ENCODE assay signal across 34 cellular contexts in the genomic region with DNA sequence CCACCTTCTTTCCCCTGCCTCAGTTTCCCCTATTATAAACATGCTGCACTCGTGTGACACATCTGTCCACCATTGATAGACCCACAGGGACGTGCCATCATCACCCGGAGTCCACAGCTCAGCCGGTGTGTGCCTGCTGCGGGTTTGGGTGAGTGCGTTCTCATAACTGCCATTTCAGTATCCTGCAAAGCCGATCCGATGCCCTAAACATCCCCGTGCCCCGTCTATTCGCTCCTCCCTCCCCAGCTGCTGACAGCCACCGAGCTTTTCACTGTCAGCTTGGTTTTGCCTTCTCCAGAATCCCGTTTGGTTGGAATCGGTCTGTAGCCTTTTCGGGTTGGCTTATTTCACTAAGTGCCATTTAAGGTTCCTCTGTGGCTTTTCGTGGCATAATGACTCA. TPM values are rescaled to one million over a fixed set of nuclear protein-coding genes. Genes with fewer than 3 reads are reported as not detected.
DNase-seq lines count a peak whose midpoint lies in the region; ATAC-seq and TF ChIP-seq lines count a peak whose summit lies in the region.
"Had no signal": no experiment of that assay in that cellular context is flagged by ENCODE, and none has a peak within 500 bp of the region (broad histone marks: within the 10 kb centered on the region; RNA-seq: fewer than 3 reads in every experiment).

No MANE protein-coding gene starts in this region.

- no peak for DNase-seq in activated naive CD8-positive, alpha-beta T cell treated with anti-CD3 and anti-CD28 coated beads for 36 hours
- no peak for DNase-seq in activated naive CD8-positive, alpha-beta T cell treated with anti-CD3 and anti-CD28 coated beads, Interleukin-2, amount 50 U/mL, for 24 hours
- DNase-seq in RPMI7951 (ENCODE audit: low read depth), result peak; percentile 18
- DNase-seq in gastrocnemius medialis, result no peak
- no peak for DNase-seq in SJCRH30
- no peak for DNase-seq in SKM-1 (lab: John Stamatoyannopoulos, UW; ENCODE audit: unreplicated experiment)
- DNase-seq in activated naive CD4-positive, alpha-beta T cell treated with anti-CD3 and anti-CD28 coated beads, Interleukin-2, amount 50 U/mL, for 72 hours (ENCODE audit: low spot score in 2 of 2), result no peak
- DNase-seq: activated naive CD4-positive, alpha-beta T cell; activated T-cell treated with anti-CD3 and anti-CD28 coated beads, Interleukin-2, amount 50 U/mL, for 72 hours; adrenal gland; CD4-positive, alpha-beta memory T cell; central memory CD4-positive, alpha-beta T cell; cortex of kidney; effector memory CD4-positive, alpha-beta T cell; erythroblast; head of caudate nucleus; naive B cell; NCI-H1417 treated with DMSO at 0.1 percent for 48 hours; occipital lobe; RPMI8226; stimulated activated CD4-positive, alpha-beta T cell treated with anti-CD3 and anti-CD28 coated beads, Interleukin-4, amount 100 ng/mL, for 24 hours; substantia nigra; upper lobe of right lung had no signal

- intact Hi-C loops in gastrocnemius medialis (cut with DNase I; ENCODE audit: low total_unique reads), result no loop called here

- H3K27ac ChIP-seq in gastrocnemius medialis, result no peak overlapping the region
- no peak overlapping the region for H3K27ac ChIP-seq in SJCRH30
- H3K27ac ChIP-seq: adrenal gland, psoas muscle, SJSA1, upper lobe of right lung had no signal

- no peak overlapping the region for H3K4me3 Mint-ChIP-seq in activated naive CD8-positive, alpha-beta T cell treated with anti-CD3 and anti-CD28 coated beads for 36 hours
- H3K4me3 Mint-ChIP-seq in activated naive CD8-positive, alpha-beta T cell treated with anti-CD3 and anti-CD28 coated beads, Interleukin-2, amount 50 U/mL, for 24 hours, result no peak overlapping the region
- H3K4me3 Mint-ChIP-seq in nephron, result peak overlapping the region in 2 of 3 experiments; percentile 58 to 59
- H3K4me3 Mint-ChIP-seq: activated T-cell treated with anti-CD3 and anti-CD28 coated beads, Interleukin-2, amount 50 U/mL, for 72 hours; B cell; CD4-positive, alpha-beta memory T cell; naive B cell had no signal

- TF ChIP-seq POLR2A in gastrocnemius medialis (IDR thresholded peaks at IDR 0.05), result no peak

- peak overlapping the region; percentile 9 for H3K27ac Mint-ChIP-seq in activated naive CD8-positive, alpha-beta T cell treated with anti-CD3 and anti-CD28 coated beads for 36 hours
- H3K27ac Mint-ChIP-seq in activated naive CD8-positive, alpha-beta T cell treated with anti-CD3 and anti-CD28 coated beads, Interleukin-2, amount 50 U/mL, for 24 hours, result no peak overlapping the region
- peak overlapping the region in 2 of 3 experiments; percentile 2 to 33 for H3K27ac Mint-ChIP-seq in nephron
- peak overlapping the region in 1 of 2 donors; percentile 80 for H3K27ac Mint-ChIP-seq in activated naive CD4-positive, alpha-beta T cell treated with anti-CD3 and anti-CD28 coated beads, Interleukin-2, amount 50 U/mL, for 72 hours
- H3K27ac Mint-ChIP-seq: activated T-cell treated with anti-CD3 and anti-CD28 coated beads, Interleukin-2, amount 50 U/mL, for 72 hours; B cell; CD4-positive, alpha-beta memory T cell; naive B cell had no signal

- ATAC-seq in activated naive CD8-positive, alpha-beta T cell treated with anti-CD3 and anti-CD28 coated beads, Interleukin-2, amount 50 U/mL, for 24 hours, result no peak
- ATAC-seq in gastrocnemius medialis, result no peak
- no peak for ATAC-seq in activated naive CD4-positive, alpha-beta T cell treated with anti-CD3 and anti-CD28 coated beads, Interleukin-2, amount 50 U/mL, for 72 hours
- ATAC-seq: activated T-cell treated with anti-CD3 and anti-CD28 coated beads, Interleukin-2, amount 50 U/mL, for 72 hours; GM12878; K562; psoas muscle; sciatic nerve; upper lobe of right lung had no signal

- no peak overlapping the region for H3K4me3 ChIP-seq in gastrocnemius medialis
- no peak overlapping the region for H3K4me3 ChIP-seq in SJCRH30
- H3K4me3 ChIP-seq: adrenal gland, GM12878, K562, psoas muscle, SJSA1, upper lobe of right lung had no signal

- H3K27me3 Mint-ChIP-seq in activated naive CD8-positive, alpha-beta T cell treated with anti-CD3 and anti-CD28 coated beads for 36 hours, result peaks cover 82% of the 10 kb centered on the region
- H3K27me3 Mint-ChIP-seq in activated naive CD8-positive, alpha-beta T cell treated with anti-CD3 and anti-CD28 coated beads, Interleukin-2, amount 50 U/mL, for 24 hours, result peaks cover 70% of the 10 kb centered on the region
- H3K27me3 Mint-ChIP-seq in nephron (ENCODE audit: low read depth), result peaks cover 39% of the 10 kb centered on the region

- H3K36me3 ChIP-seq in gastrocnemius medialis (no peaks in the 10 kb centered on the region), SJCRH30 (no peaks in the 10 kb centered on the region)
- H3K36me3 ChIP-seq: adrenal gland, SJSA1, upper lobe of right lung had no signal

- H3K27me3 ChIP-seq in gastrocnemius medialis, result peaks cover 48 to 88% (median 74%) of the 10 kb centered on the region in 3 donors
- no peaks in the 10 kb centered on the region for H3K27me3 ChIP-seq in SJCRH30

- peaks cover 14% of the 10 kb centered on the region for H3K4me1 Mint-ChIP-seq in activated naive CD8-positive, alpha-beta T cell treated with anti-CD3 and anti-CD28 coated beads for 36 hours
- peaks cover 12% of the 10 kb centered on the region for H3K4me1 Mint-ChIP-seq in activated naive CD8-positive, alpha-beta T cell treated with anti-CD3 and anti-CD28 coated beads, Interleukin-2, amount 50 U/mL, for 24 hours
- H3K4me1 Mint-ChIP-seq in nephron, result peaks cover 42% of the 10 kb centered on the region

- peaks cover 7% of the 10 kb centered on the region for H3K36me3 Mint-ChIP-seq in activated naive CD8-positive, alpha-beta T cell treated with anti-CD3 and anti-CD28 coated beads for 36 hours
- H3K36me3 Mint-ChIP-seq in activated naive CD8-positive, alpha-beta T cell treated with anti-CD3 and anti-CD28 coated beads, Interleukin-2, amount 50 U/mL, for 24 hours (ENCODE audit: low read depth), result no peaks in the 10 kb centered on the region
- no peaks in the 10 kb centered on the region for H3K36me3 Mint-ChIP-seq in nephron (ENCODE audit: low read depth)
- peaks cover 0 to 7% of the 10 kb centered on the region in 2 donors for H3K36me3 Mint-ChIP-seq in activated naive CD4-positive, alpha-beta T cell treated with anti-CD3 and anti-CD28 coated beads, Interleukin-2, amount 50 U/mL, for 72 hours
- H3K36me3 Mint-ChIP-seq: CD4-positive, alpha-beta memory T cell; naive B cell had no signal

- in situ Hi-C loops in gastrocnemius medialis (cut with MboI; ENCODE audit: low sequenced_read_pairs in 4 of 4), result loop anchor here in 1 of 4 donors (25.0 kb wide), 1 partner anchor 194 kb away; no protein-coding TSS in a partner anchor

- H3K9me3 ChIP-seq in gastrocnemius medialis (no peaks in the 10 kb centered on the region), SJCRH30 (replicated peaks) (no peaks in the 10 kb centered on the region)
- H3K9me3 ChIP-seq: adrenal gland, psoas muscle, SJSA1, upper lobe of right lung had no signal

- H3K4me1 ChIP-seq in gastrocnemius medialis (no peaks in the 10 kb centered on the region), SJCRH30 (no peaks in the 10 kb centered on the region)
- H3K4me1 ChIP-seq: adrenal gland, psoas muscle had no signal

- H3K9me3 Mint-ChIP-seq in activated naive CD8-positive, alpha-beta T cell treated with anti-CD3 and anti-CD28 coated beads for 36 hours, result peaks cover 3% of the 10 kb centered on the region
- no peaks in the 10 kb centered on the region for H3K9me3 Mint-ChIP-seq in activated naive CD8-positive, alpha-beta T cell treated with anti-CD3 and anti-CD28 coated beads, Interleukin-2, amount 50 U/mL, for 24 hours
- H3K9me3 Mint-ChIP-seq in nephron, result no peaks in the 10 kb centered on the region
- no peaks in the 10 kb centered on the region for H3K9me3 Mint-ChIP-seq in activated naive CD4-positive, alpha-beta T cell treated with anti-CD3 and anti-CD28 coated beads, Interleukin-2, amount 50 U/mL, for 72 hours

- no peak for TF ChIP-seq CTCF in nephron (IDR thresholded peaks at IDR 0.05; ENCODE audit: unreplicated experiment in 3 of 3)
- TF ChIP-seq CTCF in gastrocnemius medialis (IDR thresholded peaks at IDR 0.05 in 4 of 5, conservative IDR thresholded peaks at IDR 0.05 in 1 of 5), result no peak

RNA-seq across cellular contexts. Expression of a gene that starts 3.9 kb away (rescaled TPM):
- not detected for total RNA-seq in activated naive CD8-positive, alpha-beta T cell treated with anti-CD3 and anti-CD28 coated beads for 36 hours
- total RNA-seq in RPMI7951 (2014; rRNA removed; shearing (Covaris generic)), result not detected in 2 replicates
- under 1 TPM in 1 of 4 donors, not detected in 3; 0.83 TPM for total RNA-seq in gastrocnemius medialis
- total RNA-seq in SJCRH30 (2014; rRNA removed; shearing (Covaris generic)), result not detected in 2 replicates
- total RNA-seq in activated naive CD4-positive, alpha-beta T cell treated with anti-CD3 and anti-CD28 coated beads, Interleukin-2, amount 50 U/mL, for 72 hours, result not detected
- total RNA-seq: activated T-cell treated with anti-CD3 and anti-CD28 coated beads, Interleukin-2, amount 50 U/mL, for 72 hours; B cell; CD4-positive, alpha-beta memory T cell; GM12878; H4; K562; MCF 10A; occipital lobe; sciatic nerve; SJSA1; T-helper 1 cell treated with Interleukin-12 subunit alpha and Interleukin-12 subunit beta and Interleukin-4 antibody, amounts not matched to agents 30 ng/mL and 1 ng/mL, for 36 hours had no signal

RNA-seq across cellular contexts. Expression of a gene that starts 12.1 kb away (rescaled TPM):
- not detected for total RNA-seq in activated naive CD8-positive, alpha-beta T cell treated with anti-CD3 and anti-CD28 coated beads for 36 hours
- total RNA-seq in RPMI7951 (2014; rRNA removed; shearing (Covaris generic)), result not detected in 2 replicates
- total RNA-seq in gastrocnemius medialis, result not detected
- total RNA-seq in SJCRH30 (2014; rRNA removed; shearing (Covaris generic)), result not detected in 2 replicates
- total RNA-seq in activated naive CD4-positive, alpha-beta T cell treated with anti-CD3 and anti-CD28 coated beads, Interleukin-2, amount 50 U/mL, for 72 hours, result not detected
- total RNA-seq: activated T-cell treated with anti-CD3 and anti-CD28 coated beads, Interleukin-2, amount 50 U/mL, for 72 hours; B cell; CD4-positive, alpha-beta memory T cell; GM12878; H4; K562; liver; MCF 10A; occipital lobe; psoas muscle; sciatic nerve; SJSA1; T-helper 1 cell treated with Interleukin-12 subunit alpha and Interleukin-12 subunit beta and Interleukin-4 antibody, amounts not matched to agents 30 ng/mL and 1 ng/mL, for 36 hours had no signal

Comparison
In these comparisons a context has a peak if more than half of its experiments do, and no peak if none do; other contexts are left out.
1. H3K4me3 Mint-ChIP-seq: peak in nephron (2 of 3); none in activated naive CD8-positive, alpha-beta T cell treated with anti-CD3 and anti-CD28 coated beads for 36 hours (single experiment) and activated naive CD8-positive, alpha-beta T cell treated with anti-CD3 and anti-CD28 coated beads, Interleukin-2, amount 50 U/mL, for 24 hours (single experiment).